10 cellular contexts compared by ENCODE assay signal in the genomic region with DNA sequence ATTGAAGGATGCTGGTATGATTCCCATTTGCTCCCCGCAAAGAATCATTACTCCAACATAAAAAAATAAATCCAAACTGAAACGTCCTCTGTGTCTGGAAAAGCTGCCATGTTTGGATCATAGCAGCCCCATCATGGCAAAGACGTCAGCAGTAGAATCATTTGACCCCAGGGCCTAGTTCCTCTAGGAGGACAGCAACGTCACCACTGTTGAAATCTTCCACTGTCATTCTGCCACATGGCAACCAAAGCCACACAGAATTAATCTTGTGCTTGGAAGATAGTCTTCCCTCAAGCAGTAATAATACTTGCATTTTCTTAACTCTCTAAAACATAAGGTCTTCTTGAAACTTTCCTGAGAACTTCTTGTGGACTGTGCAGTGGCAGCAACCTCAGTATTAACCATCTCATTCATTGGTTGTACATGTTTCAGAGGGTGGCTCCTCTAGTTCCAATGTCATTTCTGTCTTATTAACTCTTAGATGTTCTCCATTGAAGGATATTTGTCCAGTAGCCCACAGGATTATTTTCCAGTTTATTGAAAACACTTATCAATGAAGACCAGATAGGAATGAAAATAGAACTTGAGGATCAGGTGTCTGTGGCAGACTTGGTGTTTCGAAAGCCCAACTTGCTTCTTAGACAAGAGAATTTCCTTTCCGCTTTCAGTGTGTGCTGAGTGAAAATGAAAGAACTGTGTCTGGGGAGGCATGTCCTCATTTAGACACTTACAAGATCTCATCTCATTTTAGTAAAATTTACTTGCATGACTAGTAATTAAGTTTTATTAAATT. TPM values are rescaled to one million over a fixed set of nuclear protein-coding genes. Genes with fewer than 3 reads are reported as not detected.
DNase-seq lines count a peak whose midpoint lies in the region; ATAC-seq and TF ChIP-seq lines count a peak whose summit lies in the region.
"Had no signal": no experiment of that assay in that cellular context is flagged by ENCODE, and none has a peak within 500 bp of the region (broad histone marks: within the 10 kb centered on the region; RNA-seq: fewer than 3 reads in every experiment).

No MANE protein-coding gene starts in this region.

- H3K4me1 Mint-ChIP-seq in glutamatergic neuron (ENCODE audit: low read depth, unreplicated experiment): no peaks in the 10 kb centered on the region

- no peaks in the 10 kb centered on the region for H3K9me3 Mint-ChIP-seq in glutamatergic neuron (ENCODE audit: unreplicated experiment)

- DNase-seq in left lobe of liver (ENCODE audit: low spot score): no peak
- no peak for DNase-seq in NCI-H2029 (lab: John Stamatoyannopoulos, UW)
- DNase-seq in glutamatergic neuron: no peak
- DNase-seq in NCI-H524 treated with DMSO at 0.1 percent for 48 hours (lab: John Stamatoyannopoulos, UW): no peak
- DNase-seq: testis had no signal

- H3K36me3 Mint-ChIP-seq in glutamatergic neuron (ENCODE audit: unreplicated experiment): no peaks in the 10 kb centered on the region

- ATAC-seq in GM18519 (IDR thresholded peaks at IDR 0.05; ENCODE audit: low FRiP score, unreplicated experiment) (peak; percentile 85), GM21619 (IDR thresholded peaks at IDR 0.05; ENCODE audit: unreplicated experiment) (peak; percentile 99), HG03432 (IDR thresholded peaks at IDR 0.05; ENCODE audit: unreplicated experiment) (peak; percentile 99), left lobe of liver (peak; percentile 59), esophagus mucosa (no peak)
- ATAC-seq: Right ventricle myocardium inferior had no signal

- H3K27me3 Mint-ChIP-seq in glutamatergic neuron (ENCODE audit: unreplicated experiment): no peaks in the 10 kb centered on the region

- no peak overlapping the region for H3K27ac Mint-ChIP-seq in glutamatergic neuron (ENCODE audit: unreplicated experiment)

- no peak for TF ChIP-seq CTCF in glutamatergic neuron (IDR thresholded peaks at IDR 0.05; ENCODE audit: partially characterized antibody, unreplicated experiment)

- H3K4me3 Mint-ChIP-seq in glutamatergic neuron (ENCODE audit: unreplicated experiment): no peak overlapping the region

RNA-seq across cellular contexts. Expression of a gene that starts 28.8 kb away (rescaled TPM):
- 2.6 TPM for total RNA-seq in left lobe of liver
- 0.84 TPM for total RNA-seq in esophagus mucosa
- not detected for total RNA-seq in glutamatergic neuron (ENCODE audit: unreplicated experiment)
